ENCODE assay signal across 16 cellular contexts in the genomic region with DNA sequence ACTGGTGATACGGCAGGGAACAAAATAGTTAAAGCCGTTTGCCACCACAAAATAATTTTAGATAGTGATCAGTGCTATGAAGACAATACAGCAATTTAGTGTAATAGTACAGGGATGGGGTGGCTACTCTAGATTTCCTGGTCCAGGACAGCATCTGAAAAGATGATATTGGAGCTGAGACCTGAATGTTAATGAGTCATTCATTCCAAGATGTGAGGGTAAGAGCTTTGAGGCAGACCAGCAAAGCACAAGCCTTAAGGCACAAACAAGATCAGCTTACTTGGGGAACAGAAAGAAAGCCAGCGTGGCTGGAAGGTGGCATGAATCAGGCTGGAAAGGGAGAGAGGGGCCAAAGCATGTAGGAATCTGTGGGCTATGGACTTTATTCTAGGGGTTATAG.
DNase-seq lines count a peak whose midpoint lies in the region; ATAC-seq, FAIRE-seq and TF ChIP-seq lines count a peak whose summit lies in the region.
"Had no signal": no experiment of that assay in that cellular context is flagged by ENCODE, and none has a peak within 500 bp of the region (broad histone marks: within the 10 kb centered on the region; RNA-seq: fewer than 3 reads in every experiment).

No MANE protein-coding gene starts in this region.

- no peak for FAIRE-seq in HTR-8/SVneo (lab: Jason Lieb, UNC)

- TF ChIP-seq CTCF in astrocyte of the spinal cord (IDR thresholded peaks at IDR 0.05; ENCODE audit: low read depth, low read length): no peak

- ATAC-seq in GM19397 (IDR thresholded peaks at IDR 0.05; ENCODE audit: unreplicated experiment) (no peak), GM21825 (IDR thresholded peaks at IDR 0.05; ENCODE audit: unreplicated experiment) (no peak)
- ATAC-seq: activated CD4-positive, CD25-positive, alpha-beta regulatory T cell treated with anti-CD3 and anti-CD28 coated beads, Interleukin-2, amount 50 U/mL, for 24 hours; mucosa of descending colon had no signal

- no peak overlapping the region for H3K4me3 ChIP-seq in astrocyte of the spinal cord (ENCODE audit: low read depth, low read length)
- H3K4me3 ChIP-seq: mucosa of descending colon had no signal

- DNase-seq in AG08396 (ENCODE audit: low spot score) (peak; percentile 54), HTR-8/SVneo (ENCODE audit: insufficient read length, low spot score) (peak; percentile 69), astrocyte of the spinal cord (ENCODE audit: low read depth, low spot score) (peak; percentile 65), kidney tubule cell (ENCODE audit: low spot score) (peak; percentile 67), OCI-M1 (lab: John Stamatoyannopoulos, UW) (no peak), NCI-H526 treated with DMSO at 0.1 percent for 48 hours (lab: John Stamatoyannopoulos, UW) (no peak)
- DNase-seq: DMS79; foreskin melanocyte; GOT3; mucosa of descending colon; NCI-H2171 treated with DMSO at 0.1 percent for 48 hours; posterior cingulate gyrus; stimulated activated CD4-positive, alpha-beta T cell treated with anti-CD3 and anti-CD28 coated beads, Interleukin-2, amount 100 ng/mL, for 24 hours had no signal

- in situ Hi-C loops in astrocyte of the spinal cord (cut with HindIII; ENCODE audit: low sequenced_read_pairs): no loop called here

Comparison
In these comparisons a context has a peak if more than half of its experiments do, and no peak if none do; other contexts are left out.
1. DNase-seq: peak in AG08396 (single experiment), HTR-8/SVneo (single experiment), astrocyte of the spinal cord (single experiment) and kidney tubule cell (single experiment); none in OCI-M1 (single experiment) and NCI-H526 treated with DMSO at 0.1 percent for 48 hours (single experiment).